Comparison of ENCODE assay signal across 15 cellular contexts in the genomic region with DNA sequence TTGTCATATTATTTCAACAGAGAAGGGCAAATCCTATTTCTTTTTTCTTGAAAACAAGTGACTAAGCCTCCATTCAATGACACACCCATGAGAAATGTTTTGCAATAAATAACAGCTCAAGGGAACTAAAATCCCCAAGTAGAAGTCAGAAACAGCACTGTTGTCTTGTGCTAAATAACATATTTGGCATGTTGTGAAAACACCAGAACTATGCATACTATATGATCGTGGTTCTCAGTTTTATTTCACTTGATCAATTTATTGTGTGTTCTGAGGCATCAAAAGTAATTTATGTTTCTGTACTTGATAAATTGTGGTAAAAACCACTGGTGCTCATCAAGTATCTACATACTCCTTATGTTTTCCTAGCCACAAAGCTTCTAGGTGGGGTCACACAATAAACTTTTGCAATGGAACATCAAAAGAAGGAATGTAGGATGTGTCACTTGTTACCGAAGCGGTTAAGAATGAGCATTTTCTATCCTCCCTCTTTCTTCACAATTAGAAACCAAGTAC.
DNase-seq lines count a peak whose midpoint lies in the region; ATAC-seq, FAIRE-seq and TF ChIP-seq lines count a peak whose summit lies in the region.
"Had no signal": no experiment of that assay in that cellular context is flagged by ENCODE, and none has a peak within 500 bp of the region (broad histone marks: within the 10 kb centered on the region; RNA-seq: fewer than 3 reads in every experiment).

No MANE protein-coding gene starts in this region.

- H3K36me3 Mint-ChIP-seq in astrocyte (ENCODE audit: low read depth, unreplicated experiment) = no peaks in the 10 kb centered on the region

- no peaks in the 10 kb centered on the region for H3K9me3 ChIP-seq in astrocyte (ENCODE audit: insufficient read depth, low read depth, low read length)
- H3K9me3 ChIP-seq: Caco-2, ovary had no signal

- H3K79me2 ChIP-seq in astrocyte (ENCODE audit: insufficient read depth, low read length) = no peaks in the 10 kb centered on the region

- H3K27me3 ChIP-seq in astrocyte (ENCODE audit: insufficient read depth, low read length) = no peaks in the 10 kb centered on the region
- H3K27me3 ChIP-seq: ovary had no signal

- no peak overlapping the region for H3K4me3 ChIP-seq in astrocyte (ENCODE audit: insufficient read depth, low read depth, low read length)
- H3K4me3 ChIP-seq: ovary had no signal

- ATAC-seq in HG03139 (IDR thresholded peaks at IDR 0.05; ENCODE audit: unreplicated experiment) = no peak
- ATAC-seq: left lobe of liver had no signal

- DNase-seq in AG20443 (ENCODE audit: low spot score) (peak; percentile 59), LHCN-M2 (ENCODE audit: low read depth) (peak; percentile 90), astrocyte (ENCODE audit: low read depth) (peak; percentile 86), kidney glomerular epithelial cell (lab: John Stamatoyannopoulos, UW) (peak; percentile 96), NCI-H82 treated with DMSO at 0.1 percent for 48 hours (lab: John Stamatoyannopoulos, UW; ENCODE audit: unreplicated experiment) (no peak)
- no peak for DNase-seq in stimulated activated CD4-positive, alpha-beta T cell treated with anti-CD3 and anti-CD28 coated beads, Interleukin-4, amount 100 ng/mL, for 4 hours
- DNase-seq in activated effector memory CD4-positive, alpha-beta T cell treated with Interleukin-2 at 50 U/mL for 16 hours = no peak
- DNase-seq: Caco-2; NCI-H1417; ovary; RPMI8226; stimulated activated CD4-positive, alpha-beta T cell treated with anti-CD3 and anti-CD28 coated beads, Interleukin-4, amount 100 ng/mL, for 1 hour had no signal

- TF ChIP-seq CTCF in astrocyte (IDR thresholded peaks at IDR 0.05; ENCODE audit: insufficient read depth, low read depth, low read length) = no peak

- H3K27me3 Mint-ChIP-seq in astrocyte (ENCODE audit: low read depth, unreplicated experiment) = no peaks in the 10 kb centered on the region
- H3K27me3 Mint-ChIP-seq: activated naive CD8-positive, alpha-beta T cell had no signal

- no peaks in the 10 kb centered on the region for H4K20me1 ChIP-seq in astrocyte (ENCODE audit: insufficient read depth, low read length)

- peak overlapping the region; percentile 16 for H2AFZ ChIP-seq in astrocyte (ENCODE audit: low read depth, low read length)

- FAIRE-seq in astrocyte (lab: Jason Lieb, UNC) = peak; percentile 85

- H3K27ac ChIP-seq in astrocyte (ENCODE audit: low read depth, low read length) = peak overlapping the region; percentile 59

- H3K4me1 ChIP-seq in astrocyte (ENCODE audit: insufficient read depth, low read length) = peaks cover 13% of the 10 kb centered on the region
- H3K4me1 ChIP-seq: Caco-2 had no signal

- no peaks in the 10 kb centered on the region for H3K9me3 Mint-ChIP-seq in astrocyte (ENCODE audit: unreplicated experiment)

- H3K4me2 ChIP-seq in astrocyte (ENCODE audit: low read length) = peak overlapping the region; percentile 67

- H3K36me3 ChIP-seq in astrocyte (ENCODE audit: insufficient read depth, low read length) = no peaks in the 10 kb centered on the region
- H3K36me3 ChIP-seq: ovary had no signal

- peak overlapping the region; percentile 10 for H3K9ac ChIP-seq in astrocyte (ENCODE audit: low read length)

- peak overlapping the region; percentile 9 for H3K27ac Mint-ChIP-seq in astrocyte (ENCODE audit: unreplicated experiment)
- H3K27ac Mint-ChIP-seq: activated naive CD8-positive, alpha-beta T cell had no signal

- peaks cover 10% of the 10 kb centered on the region for H3K4me1 Mint-ChIP-seq in astrocyte (ENCODE audit: low read depth, unreplicated experiment)

- H3K4me3 Mint-ChIP-seq in astrocyte (ENCODE audit: unreplicated experiment) = no peak overlapping the region
- H3K4me3 Mint-ChIP-seq: activated naive CD8-positive, alpha-beta T cell had no signal

Comparison
In these comparisons a context has a peak if more than half of its experiments do, and no peak if none do; other contexts are left out.
1. DNase-seq: peak in AG20443 (single experiment), LHCN-M2 (single experiment), astrocyte (single experiment) and kidney glomerular epithelial cell (single experiment); none in stimulated activated CD4-positive, alpha-beta T cell treated with anti-CD3 and anti-CD28 coated beads, Interleukin-4, amount 100 ng/mL, for 4 hours (0 of 2), activated effector memory CD4-positive, alpha-beta T cell treated with Interleukin-2 at 50 U/mL for 16 hours (single experiment) and NCI-H82 treated with DMSO at 0.1 percent for 48 hours (single experiment).